ENCODE assay signal across 10 cellular contexts in genomic region chr6:85483861-85484260, GRCh38.
"Had no signal": no experiment of that assay in that cellular context is flagged by ENCODE, and none has a peak within 500 bp of the region (broad histone marks: within the 10 kb centered on the region; RNA-seq: fewer than 3 reads in every experiment).

No MANE protein-coding gene starts in this region.

- DNase-seq: foreskin melanocyte, sigmoid colon, stomach had no signal

- H3K27ac ChIP-seq: heart left ventricle, ovary, right atrium auricular region, stomach, thoracic aorta, transverse colon had no signal

- H3K36me3 ChIP-seq: ovary, right atrium auricular region, thoracic aorta, transverse colon had no signal

- H3K4me3 ChIP-seq: heart left ventricle, mucosa of descending colon, ovary, right atrium auricular region, sigmoid colon, skin epidermis, stomach, thoracic aorta, transverse colon had no signal

- H3K27me3 ChIP-seq: heart left ventricle, ovary, right atrium auricular region, sigmoid colon, stomach, transverse colon had no signal

- H3K9me3 ChIP-seq: heart left ventricle, mucosa of descending colon, ovary, right atrium auricular region, sigmoid colon, stomach, thoracic aorta, transverse colon had no signal
